Comparison of ENCODE assay signal across 8 cellular contexts in the genomic region with DNA sequence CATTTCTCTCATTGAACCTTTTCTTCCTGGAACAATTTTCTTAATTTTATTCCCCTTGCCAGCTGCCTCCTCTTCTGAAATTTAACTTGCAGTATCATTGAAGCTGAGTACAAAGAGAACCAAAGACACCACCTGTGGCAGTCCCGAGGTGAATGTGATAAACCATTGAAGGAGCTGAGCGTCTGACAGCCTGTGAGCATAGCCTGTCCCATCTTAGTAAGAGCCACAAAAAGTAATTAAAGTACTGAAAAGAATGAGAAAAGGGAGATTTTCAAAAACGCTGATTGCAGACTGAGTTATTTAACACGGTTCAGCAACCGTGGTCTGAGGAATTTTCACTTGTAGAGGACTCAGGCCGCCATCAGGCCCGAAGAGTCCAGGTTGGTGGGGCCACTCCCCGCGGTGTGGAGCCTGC. TPM values are rescaled to one million over a fixed set of nuclear protein-coding genes. Genes with fewer than 3 reads are reported as not detected.
DNase-seq lines count a peak whose midpoint lies in the region; ATAC-seq, FAIRE-seq and TF ChIP-seq lines count a peak whose summit lies in the region.

No MANE protein-coding gene starts in this region.

- no peak for FAIRE-seq in H54 (lab: Jason Lieb, UNC)

- no peaks in the 10 kb centered on the region for H4K20me1 ChIP-seq in HCT116 (ENCODE audit: insufficient read depth)

- intact Hi-C loops in HCT116 (cut with micrococcal nuclease) = no loop called here
- intact Hi-C loops in esophagus muscularis mucosa (cut with DNase I) = loop anchor here (5.0 kb wide), 1 partner anchor 113 kb away; no protein-coding TSS in a partner anchor
- intact Hi-C loops in sigmoid colon (cut with DNase I) = loop anchor here (5.0 kb wide), 2 partner anchors 42 to 113 kb away; a partner anchor contains a TSS

- no TSS peak for BruUV-seq in HCT116 (replicated peaks; lab: Mats Ljungman, UMichigan)

- TF ChIP-seq RAD21 in HCT116 (IDR thresholded peaks at IDR 0.05; ENCODE audit: low read depth) = no peak

- POLR2A ChIA-PET in HCT116 (lab: Charles Lee) (interaction anchor here (1.0 to 2.2 kb wide), 14 partner anchors 8 to 168 kb away, joined by 3 to 17 read pairs (median 4); a partner anchor contains a TSS), RWPE1 (lab: Yijun Ruan, JAX; ENCODE audit: low non-redundant PET) (no interaction called here)

- peak overlapping the region; percentile 51 for H2AFZ ChIP-seq in HCT116 (ENCODE audit: low read depth, low read length, poor library complexity, severe bottlenecking)

- CTCF ChIA-PET in HCT116 (lab: Charles Lee) (interaction anchor here (0.9 to 3.8 kb wide), 5 partner anchors 10 to 148 kb away, joined by 3 to 33 read pairs (median 6); no protein-coding TSS in a partner anchor), RWPE1 (lab: Yijun Ruan, JAX) (interaction anchor here (0.8 to 0.9 kb wide), 2 partner anchors 43 to 46 kb away, joined by 3 to 4 read pairs; no protein-coding TSS in a partner anchor)

- H3K36me3 ChIP-seq in HCT116 (ENCODE audit: control insufficient read depth in 1 of 2, insufficient read depth in 2 of 2, low read length in 2 of 2) (no peaks in the 10 kb centered on the region; a peak in 1 of 4 replicates), esophagus muscularis mucosa (peaks cover 0 to 4% (median 3%) of the 10 kb centered on the region in 4 donors), sigmoid colon (peaks cover 0 to 3% (median 2%) of the 10 kb centered on the region in 4 donors)

- H3K27ac ChIP-seq in HCT116 (ENCODE audit: low read depth, low read length) = peak overlapping the region; percentile 79
- peak overlapping the region; percentile 80 for H3K27ac ChIP-seq in RWPE1
- peak overlapping the region; percentile 76 to 90 (median 86) for H3K27ac ChIP-seq in esophagus muscularis mucosa (replicated peaks in 1 of 4)
- peak overlapping the region; percentile 81 to 90 (median 86) for H3K27ac ChIP-seq in sigmoid colon

- TF ChIP-seq CTCF in HCT116 (IDR thresholded peaks at IDR 0.05 in 2 of 3, conservative IDR thresholded peaks at IDR 0.05 in 1 of 3; ENCODE audit: borderline replicate concordance in 1 of 3, insufficient read depth in 1 of 3, low read depth in 2 of 3, low read length in 2 of 3) (no peak), RWPE1 (conservative IDR thresholded peaks at IDR 0.05; ENCODE audit: low read depth) (no peak), esophagus muscularis mucosa (IDR thresholded peaks at IDR 0.05) (no peak), sigmoid colon (IDR thresholded peaks at IDR 0.05) (no peak)

- TF ChIP-seq POLR2A in HCT116 (IDR thresholded peaks at IDR 0.05; ENCODE audit: borderline replicate concordance, extremely low read depth, insufficient read depth, insufficient read length) (no peak), esophagus muscularis mucosa (IDR thresholded peaks at IDR 0.05; ENCODE audit: low read depth) (no peak), sigmoid colon (IDR thresholded peaks at IDR 0.05) (no peak), H54 (IDR thresholded peaks at IDR 0.05; ENCODE audit: low read depth, low read length) (no peak)

- H3K9ac ChIP-seq in HCT116 (ENCODE audit: low read length) = peak overlapping the region; percentile 66

- TF ChIP-seq EP300 in esophagus muscularis mucosa (IDR thresholded peaks at IDR 0.05) (no peak), sigmoid colon (IDR thresholded peaks at IDR 0.05) (no peak)

- ATAC-seq in HCT116 = no peak
- ATAC-seq in GM19035 (IDR thresholded peaks at IDR 0.05; ENCODE audit: unreplicated experiment) = no peak
- no peak for ATAC-seq in HG03159 (IDR thresholded peaks at IDR 0.05; ENCODE audit: unreplicated experiment)

- no peaks in the 10 kb centered on the region for H3K79me2 ChIP-seq in HCT116 (ENCODE audit: insufficient read depth, low read length)

- H3K4me3 ChIP-seq in HCT116 (replicated peaks in 1 of 2; ENCODE audit: low read depth in 1 of 2, low read length in 2 of 2) (peak overlapping the region; percentile 49 to 82), esophagus muscularis mucosa (no peak overlapping the region), sigmoid colon (peak overlapping the region in 1 of 4 donors; percentile 65)

- RAD21 ChIA-PET in HCT116 (lab: Charles Lee; ENCODE audit: low non-redundant PET in 1 of 2, low total read pairs in 2 of 2, uncharacterized antibody in 2 of 2, unreplicated experiment in 2 of 2) = interaction anchor here in 1 of 2 experiments (1.5 kb wide), 1 partner anchor 57 kb away, joined by 3 read pairs; no protein-coding TSS in a partner anchor

- H3K4me1 ChIP-seq in HCT116 (ENCODE audit: control insufficient read depth in 1 of 2, insufficient read depth in 2 of 2, low read length in 2 of 2) = peaks cover 21% of the 10 kb centered on the region in 2 experiments
- peaks cover 14 to 23% (median 19%) of the 10 kb centered on the region in 4 donors for H3K4me1 ChIP-seq in esophagus muscularis mucosa
- peaks cover 0 to 16% (median 10%) of the 10 kb centered on the region in 4 donors for H3K4me1 ChIP-seq in sigmoid colon

- in situ Hi-C loops in KBM-7 (cut with MboI; ENCODE audit: low pct_unique_long_range_greater_than_20kb, low sequenced_read_pairs) = no loop called here

- WGBS in esophagus muscularis mucosa = 70% methylated on average over 9 of the region's 9 CpGs
- 13 to 56% methylated on average over 9 of the region's 9 CpGs for WGBS in sigmoid colon, 2 donors

- H3K9me3 ChIP-seq in HCT116 (ENCODE audit: control insufficient read depth in 1 of 2, insufficient read depth in 1 of 2, low read depth in 1 of 2, low read length in 2 of 2) (no peaks in the 10 kb centered on the region), esophagus muscularis mucosa (no peaks in the 10 kb centered on the region), sigmoid colon (no peaks in the 10 kb centered on the region)

- DNase-seq in HCT116 (ENCODE audit: low read depth, low spot score) = no peak
- DNase-seq in RWPE1 (ENCODE audit: low spot score) = no peak
- DNase-seq in esophagus muscularis mucosa (ENCODE audit: extremely low spot score) = no peak
- no peak for DNase-seq in sigmoid colon
- no peak for DNase-seq in H54 (ENCODE audit: insufficient read length, low spot score)
- DNase-seq in KBM-7 = no peak

- peak overlapping the region; percentile 78 for H3K4me2 ChIP-seq in HCT116 (ENCODE audit: low read length)

- no peaks in the 10 kb centered on the region for H3K27me3 ChIP-seq in HCT116 (ENCODE audit: insufficient read depth, low read length)
- peaks cover 0 to 6% (median 0%) of the 10 kb centered on the region in 4 donors for H3K27me3 ChIP-seq in esophagus muscularis mucosa
- H3K27me3 ChIP-seq in sigmoid colon = no peaks in the 10 kb centered on the region

- no peaks in the 10 kb centered on the region for H3K9me2 ChIP-seq in HCT116 (ENCODE audit: insufficient read depth)

TF ChIP-seq in HCT116, 20 proteins besides CTCF, POLR2A, EP300 and RAD21:
- TF ChIP-seq, protein P1, sequence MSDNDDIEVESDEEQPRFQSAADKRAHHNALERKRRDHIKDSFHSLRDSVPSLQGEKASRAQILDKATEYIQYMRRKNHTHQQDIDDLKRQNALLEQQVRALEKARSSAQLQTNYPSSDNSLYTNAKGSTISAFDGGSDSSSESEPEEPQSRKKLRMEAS (IDR thresholded peaks at IDR 0.05) = no peak
TF ChIP-seq in HCT116: peak in this region for 0.

RNA-seq across cellular contexts. Expression of a gene that starts 27.2 kb away (rescaled TPM):
- total RNA-seq in HCT116 (2021; ENCODE audit: unreplicated experiment) (not detected), esophagus muscularis mucosa (1 to 10 TPM in 3 of 4 donors, under 1 TPM in 1; 0.83 to 4.9 (median 3.2) TPM), sigmoid colon (1 to 10 TPM in 2 of 4 donors, under 1 TPM in 2; 0.81 to 4.6 (median 2.2) TPM)
- polyA plus RNA-seq in HCT116 (2012) = 0.12 and 0.30 TPM in 2 replicates
- polyA plus RNA-seq in sigmoid colon = 100 to 1,000 TPM; 104 to 146 (median 109) TPM

RNA-seq across cellular contexts. Expression of a gene that starts 40.0 kb away (rescaled TPM):
- total RNA-seq in HCT116 (2021; ENCODE audit: unreplicated experiment) (57.1 TPM), esophagus muscularis mucosa (100 to 1,000 TPM; 405 to 422 (median 411) TPM), sigmoid colon (100 to 1,000 TPM; 327 to 428 (median 348) TPM)
- polyA plus RNA-seq in HCT116 (2012) = 41.8 and 61.1 TPM in 2 replicates
- polyA plus RNA-seq in sigmoid colon = 100 to 1,000 TPM in 1 of 3 donors, 10 to 100 TPM in 1, 1 to 10 TPM in 1; 8.3 to 109 (median 35.3) TPM

RNA-seq across cellular contexts. Expression of a gene that starts 55.7 kb away (rescaled TPM):
- total RNA-seq in HCT116 (2021; ENCODE audit: unreplicated experiment) = 47.6 TPM
- polyA plus RNA-seq in HCT116 (2012) = 47.5 and 60.9 TPM in 2 replicates
- total RNA-seq in esophagus muscularis mucosa = 10 to 100 TPM; 29.5 to 54.5 (median 49.5) TPM
- total RNA-seq in sigmoid colon = 10 to 100 TPM; 21.3 to 37.3 (median 28.9) TPM
- polyA plus RNA-seq in sigmoid colon = 10 to 100 TPM; 24.0 to 28.9 (median 24.8) TPM

RNA-seq across cellular contexts. Expression of a gene that starts 55.9 kb away (rescaled TPM):
- 57.8 TPM for total RNA-seq in HCT116 (2021; ENCODE audit: unreplicated experiment)
- 50.4 and 68.6 TPM in 2 replicates for polyA plus RNA-seq in HCT116 (2012)
- 10 to 100 TPM; 18.3 to 29.7 (median 23.0) TPM for total RNA-seq in esophagus muscularis mucosa
- total RNA-seq in sigmoid colon = 10 to 100 TPM; 13.6 to 32.5 (median 20.8) TPM
- 10 to 100 TPM; 25.7 to 34.8 (median 33.6) TPM for polyA plus RNA-seq in sigmoid colon

Comparison
In these comparisons a context has a peak if more than half of its experiments do, and no peak if none do; other contexts are left out.
1. H3K4me3 ChIP-seq: peak in HCT116 (2 of 2); none in esophagus muscularis mucosa (0 of 4).
2. Peak in every context shown above with its lines, with median percentiles within 50 percentile points of each other: H3K27ac ChIP-seq.